ENCODE assay signal across 32 cellular contexts in genomic region chr14:92384461-92385133, GRCh38.
"Had no signal": no experiment of that assay in that cellular context is flagged by ENCODE, and none has a peak within 500 bp of the region (broad histone marks: within the 10 kb centered on the region; RNA-seq: fewer than 3 reads in every experiment).

No MANE protein-coding gene starts in this region.

- H3K4me1 ChIP-seq: colonic mucosa, foreskin keratinocyte, pancreas, prostate gland, sigmoid colon, stomach, thyroid gland, vagina had no signal

- H3K27me3 ChIP-seq: colonic mucosa, pancreas, sigmoid colon, thyroid gland, upper lobe of left lung, vagina had no signal

- H3K9me3 ChIP-seq: colonic mucosa, heart left ventricle, pancreas, prostate gland, sigmoid colon, stomach, thyroid gland, upper lobe of left lung, vagina had no signal

- H3K27ac ChIP-seq: colonic mucosa, foreskin keratinocyte, heart left ventricle, pancreas, prostate gland, sigmoid colon, stomach, thyroid gland, upper lobe of left lung, vagina had no signal

- DNase-seq: activated CD4-positive, alpha-beta memory T cell treated with anti-CD3 and anti-CD28 coated beads, Interleukin-2, amount 10 ng/mL, durations not matched to agents 7 days and 5 days; activated CD4-positive, alpha-beta T cell treated with anti-CD3 and anti-CD28 coated beads for 1 hour; activated CD4-positive, alpha-beta T cell treated with anti-CD3 and anti-CD28 coated beads, Interleukin-2, amount 10 ng/mL, durations not matched to agents 7 days and 5 days; activated CD8-positive, alpha-beta memory T cell treated with anti-CD3 and anti-CD28 coated beads, Interleukin-2, amount 50 U/mL, for 48 hours; activated T-cell treated with anti-CD3 and anti-CD28 coated beads, Interleukin-2, amount 50 U/mL, for 48 hours; cerebellar nuclear complex; colonic mucosa; effector memory CD4-positive, alpha-beta T cell; erythroblast; foreskin keratinocyte; heart left ventricle; hypothalamus; immature natural killer cell; kidney; left colon; mammary epithelial cell; naive B cell; nephron progenitor cell; nucleus accumbens; pancreas; sigmoid colon; small intestine; stimulated activated CD4-positive, alpha-beta T cell treated with anti-CD3 and anti-CD28 coated beads, Interleukin-4, amount 100 ng/mL, for 4 hours; stimulated activated CD8-positive, alpha-beta memory T cell treated with anti-CD3 and anti-CD28 coated beads, Interleukin-4, amount 100 ng/mL, for 48 hours; stimulated activated naive B cell treated with anti-CD40 and anti-IgM and Interleukin-4, amounts not matched to agents 10 μg/mL and 1 μg/mL and 100 μg/mL, for 72 hours; stomach; T-helper 17 cell; T1000; thyroid gland; upper lobe of left lung had no signal

- FAIRE-seq: kidney, pancreas, small intestine had no signal

- ATAC-seq: foreskin keratinocyte; heart left ventricle; left colon; pancreas; stimulated activated naive B cell treated with anti-CD40 and anti-IgM and Interleukin-4, amounts not matched to agents 10 μg/mL and 1 μg/mL and 100 μg/mL, for 72 hours; T-helper 17 cell had no signal

- H3K36me3 ChIP-seq: colonic mucosa, heart left ventricle, pancreas, prostate gland, sigmoid colon, stomach, thyroid gland, upper lobe of left lung, vagina had no signal

- H3K4me3 ChIP-seq: colonic mucosa, heart left ventricle, pancreas, prostate gland, sigmoid colon, stomach, thyroid gland, upper lobe of left lung, vagina had no signal
